Comparison of ENCODE assay signal across 25 cellular contexts in the genomic region with DNA sequence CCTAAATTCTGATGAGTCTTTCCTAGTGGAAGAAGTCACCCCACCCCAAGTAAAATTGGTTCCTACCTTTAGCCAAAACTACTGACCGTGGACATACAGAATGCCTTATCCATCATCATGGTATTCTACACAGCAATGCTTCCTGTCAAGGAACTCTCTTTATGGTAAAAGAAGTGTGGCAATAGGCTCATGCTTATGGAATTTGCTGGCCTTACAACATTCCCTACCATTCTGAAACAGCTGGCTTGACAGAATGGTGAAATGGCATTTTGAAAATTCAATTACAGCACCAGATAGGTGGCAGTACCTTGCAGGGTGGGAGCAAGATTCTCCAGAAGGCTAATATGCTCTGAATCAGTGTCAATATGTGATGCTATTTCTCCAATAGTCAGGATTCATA. TPM values are rescaled to one million over a fixed set of nuclear protein-coding genes. Genes with fewer than 3 reads are reported as not detected.
DNase-seq lines count a peak whose midpoint lies in the region; ATAC-seq, FAIRE-seq and TF ChIP-seq lines count a peak whose summit lies in the region.
"Had no signal": no experiment of that assay in that cellular context is flagged by ENCODE, and none has a peak within 500 bp of the region (broad histone marks: within the 10 kb centered on the region; RNA-seq: fewer than 3 reads in every experiment).

No MANE protein-coding gene starts in this region.

- dilution Hi-C loops in mammary epithelial cell (cut with HindIII; ENCODE audit: low sequenced_read_pairs): no loop called here

- H3K9me3 Mint-ChIP-seq in MCF 10A (ENCODE audit: unreplicated experiment): no peaks in the 10 kb centered on the region
- H3K9me3 Mint-ChIP-seq in natural killer cell treated with Interleukin-12 subunit alpha and Interleukin-12 subunit beta and Interleukin-15 and Interleukin-18, amount 100 ng/mL, for 72 hours: no peaks in the 10 kb centered on the region
- H3K9me3 Mint-ChIP-seq: CD8-positive, alpha-beta T cell had no signal

- POLR2A ChIA-PET in MCF 10A (lab: Yijun Ruan, JAX): no interaction called here

- H3K4me3 Mint-ChIP-seq in MCF 10A (ENCODE audit: unreplicated experiment): no peak overlapping the region
- H3K4me3 Mint-ChIP-seq in natural killer cell treated with Interleukin-12 subunit alpha and Interleukin-12 subunit beta and Interleukin-15 and Interleukin-18, amount 100 ng/mL, for 72 hours: no peak overlapping the region
- H3K4me3 Mint-ChIP-seq: CD8-positive, alpha-beta T cell had no signal

- in situ Hi-C loops in mammary epithelial cell (cut with MboI; ENCODE audit: low sequenced_read_pairs in 2 of 2): no loop called here

- no peaks in the 10 kb centered on the region for H3K36me3 Mint-ChIP-seq in MCF 10A (ENCODE audit: insufficient read depth, unreplicated experiment)
- H3K36me3 Mint-ChIP-seq in natural killer cell treated with Interleukin-12 subunit alpha and Interleukin-12 subunit beta and Interleukin-15 and Interleukin-18, amount 100 ng/mL, for 72 hours: no peaks in the 10 kb centered on the region
- H3K36me3 Mint-ChIP-seq: CD8-positive, alpha-beta T cell had no signal

- no peaks in the 10 kb centered on the region for H3K27me3 Mint-ChIP-seq in MCF 10A (ENCODE audit: insufficient read depth, unreplicated experiment)
- H3K27me3 Mint-ChIP-seq in natural killer cell treated with Interleukin-12 subunit alpha and Interleukin-12 subunit beta and Interleukin-15 and Interleukin-18, amount 100 ng/mL, for 72 hours: peaks cover 6 to 11% of the 10 kb centered on the region in 2 donors

- WGBS in mammary epithelial cell (ENCODE audit: low coverage, missing lambda C conversion rate): 45% methylated on average over 1 of the region's 1 CpG

- no peak for FAIRE-seq in kidney (lab: Jason Lieb, UNC)
- FAIRE-seq: GM12891, GM18507, HepG2 had no signal

- no peak for TF ChIP-seq POLR2A in breast epithelium (IDR thresholded peaks at IDR 0.05)

- no peak overlapping the region for H3K27ac ChIP-seq in breast epithelium
- no peak overlapping the region for H3K27ac ChIP-seq in mammary epithelial cell (ENCODE audit: insufficient read depth, low read depth, low read length)
- H3K27ac ChIP-seq in kidney (ENCODE audit: low read depth in 2 of 2, low read length in 2 of 2): no peak overlapping the region
- H3K27ac ChIP-seq: 22Rv1, PC-9, SJSA1 had no signal

- H3K4me2 ChIP-seq in mammary epithelial cell (ENCODE audit: insufficient read depth, low read depth, low read length): no peak overlapping the region
- H3K4me2 ChIP-seq: PC-9 had no signal

- no peaks in the 10 kb centered on the region for H3K27me3 ChIP-seq in breast epithelium
- H3K27me3 ChIP-seq in mammary epithelial cell (ENCODE audit: insufficient read depth, low read length): no peaks in the 10 kb centered on the region
- H3K27me3 ChIP-seq: BE2C, SJSA1 had no signal

- H4K20me1 ChIP-seq in mammary epithelial cell (ENCODE audit: insufficient read depth, low read length): no peaks in the 10 kb centered on the region

- BruUV-seq in MCF 10A (replicated peaks; lab: Mats Ljungman, UMichigan) (no TSS peak), mammary epithelial cell (replicated peaks; lab: Mats Ljungman, UMichigan) (no TSS peak)

- TF ChIP-seq CTCF in MCF 10A (IDR thresholded peaks at IDR 0.05; ENCODE audit: unreplicated experiment) (no peak), breast epithelium (IDR thresholded peaks at IDR 0.05) (no peak), mammary epithelial cell (conservative IDR thresholded peaks at IDR 0.05 in 1 of 2, IDR thresholded peaks at IDR 0.05 in 1 of 2; ENCODE audit: extremely low read depth in 1 of 2, insufficient read depth in 1 of 2, low read depth in 1 of 2, low read length in 2 of 2) (peak in 1 of 2 donors; percentile 16), fibroblast of pulmonary artery (IDR thresholded peaks at IDR 0.05; ENCODE audit: low read length, missing control alignments) (no peak), kidney (IDR thresholded peaks at IDR 0.05; ENCODE audit: borderline replicate concordance, extremely low read depth, insufficient read depth) (no peak)

- H3K4me1 ChIP-seq in breast epithelium (no peaks in the 10 kb centered on the region), mammary epithelial cell (ENCODE audit: insufficient read depth, low read length) (peaks cover 5% of the 10 kb centered on the region), kidney (ENCODE audit: control insufficient read depth in 1 of 2, insufficient read depth in 1 of 2, low read depth in 1 of 2, low read length in 2 of 2) (no peaks in the 10 kb centered on the region)
- H3K4me1 ChIP-seq: BE2C, SJSA1 had no signal

- H2AFZ ChIP-seq in mammary epithelial cell (ENCODE audit: low read depth, low read length): no peak overlapping the region
- H2AFZ ChIP-seq: PC-9 had no signal

- peak; percentile 34 for DNase-seq in MCF 10A (ENCODE audit: unreplicated experiment)
- no peak for DNase-seq in breast epithelium (ENCODE audit: low spot score in 2 of 2)
- DNase-seq in mammary epithelial cell: peak; percentile 40
- peak; percentile 8 for DNase-seq in fibroblast of pulmonary artery (ENCODE audit: low read depth)
- no peak for DNase-seq in kidney
- no peak for DNase-seq in NCI-H1436 (lab: John Stamatoyannopoulos, UW)
- no peak for DNase-seq in natural killer cell treated with Interleukin-12 subunit alpha and Interleukin-12 subunit beta and Interleukin-15 and Interleukin-18, amount 100 ng/mL, for 72 hours (ENCODE audit: low spot score)
- DNase-seq: BE2C; CD8-positive, alpha-beta T cell; DMS79; GDM1; GOT3; Karpas-422; MM.1S; NCI-H1105; NCI-H187; NCI-H446; NCI-H69 had no signal

- no peaks in the 10 kb centered on the region for H3K36me3 ChIP-seq in breast epithelium
- no peaks in the 10 kb centered on the region for H3K36me3 ChIP-seq in mammary epithelial cell (ENCODE audit: insufficient read depth, low read length)
- no peaks in the 10 kb centered on the region for H3K36me3 ChIP-seq in kidney (ENCODE audit: control insufficient read depth in 1 of 2, insufficient read depth in 2 of 2, low read length in 2 of 2)
- H3K36me3 ChIP-seq: BE2C, SJSA1 had no signal

- CTCF ChIA-PET in MCF 10A (lab: Yijun Ruan, JAX): interaction anchor here (0.6 to 1.3 kb wide), 4 partner anchors 10 to 287 kb away, joined by 3 to 4 read pairs (median 4); no protein-coding TSS in a partner anchor
- CTCF ChIA-PET in mammary epithelial cell (lab: Charles Lee; ENCODE audit: low non-redundant PET): no interaction called here

- H3K9me3 ChIP-seq in breast epithelium (no peaks in the 10 kb centered on the region), mammary epithelial cell (replicated peaks; ENCODE audit: insufficient read depth, low read length) (no peaks in the 10 kb centered on the region), kidney (ENCODE audit: control insufficient read depth in 1 of 2, low read length in 2 of 2) (no peaks in the 10 kb centered on the region)
- H3K9me3 ChIP-seq: BE2C had no signal

- H3K27ac Mint-ChIP-seq in MCF 10A (ENCODE audit: low read depth, unreplicated experiment): no peak overlapping the region
- H3K27ac Mint-ChIP-seq in natural killer cell treated with Interleukin-12 subunit alpha and Interleukin-12 subunit beta and Interleukin-15 and Interleukin-18, amount 100 ng/mL, for 72 hours: no peak overlapping the region
- H3K27ac Mint-ChIP-seq: CD8-positive, alpha-beta T cell had no signal

- no peak overlapping the region for H3K4me3 ChIP-seq in breast epithelium
- no peak overlapping the region for H3K4me3 ChIP-seq in mammary epithelial cell (replicated peaks in 1 of 3; ENCODE audit: insufficient read depth in 1 of 3, low read depth in 2 of 3, low read length in 3 of 3)
- H3K4me3 ChIP-seq in fibroblast of pulmonary artery (replicated peaks; ENCODE audit: low read depth, low read length): no peak overlapping the region
- no peak overlapping the region for H3K4me3 ChIP-seq in kidney (ENCODE audit: low read length in 2 of 2)
- H3K4me3 ChIP-seq: PC-9, SJSA1 had no signal

- H3K4me1 Mint-ChIP-seq in MCF 10A (ENCODE audit: insufficient read depth, unreplicated experiment): peaks cover 7% of the 10 kb centered on the region
- H3K4me1 Mint-ChIP-seq in natural killer cell treated with Interleukin-12 subunit alpha and Interleukin-12 subunit beta and Interleukin-15 and Interleukin-18, amount 100 ng/mL, for 72 hours (ENCODE audit: low read depth in 2 of 2): no peaks in the 10 kb centered on the region

- H3K9ac ChIP-seq in mammary epithelial cell (ENCODE audit: insufficient read depth, low read length): no peak overlapping the region
- H3K9ac ChIP-seq in kidney (ENCODE audit: low read length in 2 of 2): no peak overlapping the region

- intact Hi-C loops in MCF 10A (cut with micrococcal nuclease) (no loop called here), breast epithelium (cut with DNase I; ENCODE audit: low total_unique reads) (no loop called here), mammary epithelial cell (cut with micrococcal nuclease) (no loop called here), kidney (cut with DNase I) (no loop called here)

- no peaks in the 10 kb centered on the region for H3K79me2 ChIP-seq in mammary epithelial cell (ENCODE audit: insufficient read depth, low read length)

- ATAC-seq in SK-N-SH treated with all-trans-retinoic acid at 6 μM for 48 hours: no peak
- no peak for ATAC-seq in natural killer cell treated with Interleukin-12 subunit alpha and Interleukin-12 subunit beta and Interleukin-15 and Interleukin-18, amount 100 ng/mL, for 72 hours
- ATAC-seq: CD8-positive, alpha-beta T cell; HepG2 had no signal

TF ChIP-seq in SK-N-SH treated with all-trans-retinoic acid at 6 μM for 48 hours, 23 proteins besides CTCF, POLR2A, EP300 and RAD21 (continues in another document):
- no peak for TF ChIP-seq RARB (CRISPR knock-in tag; IDR thresholded peaks at IDR 0.05)
- no peak for TF ChIP-seq ZC3H10 (CRISPR knock-in tag; IDR thresholded peaks at IDR 0.05)
- no peak for TF ChIP-seq OSR1 (CRISPR knock-in tag; IDR thresholded peaks at IDR 0.05)
- TF ChIP-seq TCF4 (CRISPR knock-in tag; IDR thresholded peaks at IDR 0.05; ENCODE audit: borderline replicate concordance): no peak
- no peak for TF ChIP-seq BACH2 (CRISPR knock-in tag; IDR thresholded peaks at IDR 0.05; ENCODE audit: borderline replicate concordance)
- TF ChIP-seq SNAI2 (CRISPR knock-in tag; IDR thresholded peaks at IDR 0.05): no peak
- no peak for TF ChIP-seq ZFP30 (CRISPR knock-in tag; IDR thresholded peaks at IDR 0.05)

RNA-seq across cellular contexts. Expression of a gene that starts 41.8 kb away (rescaled TPM):
- total RNA-seq in MCF 10A (2022): 7.5 and 9.9 TPM in 2 replicates
- 10 to 100 TPM in 1 of 3 donors, 1 to 10 TPM in 2; 6.2 to 13.8 (median 7.0) TPM for total RNA-seq in breast epithelium
- total RNA-seq in mammary epithelial cell: 1 to 10 TPM; 3.6 to 4.5 TPM
- 0.52 TPM for polyA plus RNA-seq in mammary epithelial cell
- polyA minus RNA-seq in mammary epithelial cell: 0.57 TPM
- total RNA-seq in kidney: 6.9 TPM
- polyA plus RNA-seq in kidney (ENCODE audit: insufficient read depth, low read depth, low replicate concordance): 0.32 TPM
- total RNA-seq in natural killer cell treated with Interleukin-12 subunit alpha and Interleukin-12 subunit beta and Interleukin-15 and Interleukin-18, amount 100 ng/mL, for 72 hours: 1 to 10 TPM; 3.1 to 5.8 TPM
- total RNA-seq: HepG2 had no signal

Comparison
In these comparisons a context has a peak if more than half of its experiments do, and no peak if none do; other contexts are left out.
1. DNase-seq: peak in MCF 10A (single experiment), mammary epithelial cell (single experiment) and fibroblast of pulmonary artery (single experiment); none in breast epithelium (0 of 2), kidney (single experiment), NCI-H1436 (single experiment) and natural killer cell treated with Interleukin-12 subunit alpha and Interleukin-12 subunit beta and Interleukin-15 and Interleukin-18, amount 100 ng/mL, for 72 hours (single experiment).